Comparison of ENCODE assay signal across 8 cellular contexts in genomic region chr7:124929467-124930172, GRCh38. TPM values are rescaled to one million over a fixed set of nuclear protein-coding genes. Genes with fewer than 3 reads are reported as not detected.
DNase-seq lines count a peak whose midpoint lies in the region; ATAC-seq and TF ChIP-seq lines count a peak whose summit lies in the region.

Gene POT1, minus strand, starts transcription at chr7:124929825. Its CDS starts 32,652 bp downstream, at chr7:124897173.

- TF ChIP-seq CTCF in spleen (IDR thresholded peaks at IDR 0.05 in 8 of 11, conservative IDR thresholded peaks at IDR 0.05 in 3 of 11) = peak in 2 of 11 experiments; percentile 12 to 35

- no peaks in the 10 kb centered on the region for H3K9me3 ChIP-seq in spleen

- H3K4me1 ChIP-seq in spleen = peaks cover 7 to 47% (median 19%) of the 10 kb centered on the region in 6 donors

- DNase-seq in AG08396 (ENCODE audit: low spot score) (peak; percentile 97), NCI-H345 treated with DMSO at 0.1 percent for 48 hours (lab: John Stamatoyannopoulos, UW; ENCODE audit: unreplicated experiment) (peak; percentile 98), inferior parietal cortex (ENCODE audit: extremely low spot score) (peak; percentile 100), spleen (peak; percentile 99)
- DNase-seq in activated CD4-positive, CD25-positive, alpha-beta regulatory T cell (lab: John Stamatoyannopoulos, UW) = peak; percentile 83 to 96 (median 87)
- DNase-seq in central memory CD4-positive, alpha-beta T cell = peak; percentile 95

- peaks cover 0 to 11% (median 0%) of the 10 kb centered on the region in 6 donors for H3K36me3 ChIP-seq in spleen

- intact Hi-C loops in spleen (cut with DNase I; ENCODE audit: low total_unique reads) = no loop called here

- no peak for TF ChIP-seq POLR2A in spleen (IDR thresholded peaks at IDR 0.05)

- H3K27ac ChIP-seq in spleen = peak within 1 kb of the TSS; percentile 82 to 92 (median 90)

- H3K4me3 ChIP-seq in spleen = peak within 1 kb of the TSS; percentile 37 to 73 (median 58)

- WGBS in spleen, 5 donors = 0 to 1% (median 0%) methylated on average over 37 to 45 of the region's 45 CpGs

- H3K27me3 ChIP-seq in spleen (replicated peaks in 1 of 7) = no peaks in the 10 kb centered on the region

- ATAC-seq in GM19023 (IDR thresholded peaks at IDR 0.05; ENCODE audit: unreplicated experiment) (peak; percentile 100), HG03280 (IDR thresholded peaks at IDR 0.05; ENCODE audit: unreplicated experiment) (peak; percentile 100)

RNA-seq across cellular contexts. Expression of gene POT1, which starts in this region (rescaled TPM):
- 10 to 100 TPM; 21.3 to 37.0 (median 26.3) TPM for total RNA-seq in spleen
- 10 to 100 TPM in 2 of 3 donors, 1 to 10 TPM in 1; 9.4 to 11.5 (median 11.0) TPM for polyA plus RNA-seq in spleen

Comparison
In these comparisons a context has a peak if more than half of its experiments do, and no peak if none do; other contexts are left out.
1. Peak in every context shown above with its lines: DNase-seq, ATAC-seq, H3K4me3 ChIP-seq and H3K27ac ChIP-seq.